Comparison of ENCODE assay signal across 1 cellular context in the genomic region with DNA sequence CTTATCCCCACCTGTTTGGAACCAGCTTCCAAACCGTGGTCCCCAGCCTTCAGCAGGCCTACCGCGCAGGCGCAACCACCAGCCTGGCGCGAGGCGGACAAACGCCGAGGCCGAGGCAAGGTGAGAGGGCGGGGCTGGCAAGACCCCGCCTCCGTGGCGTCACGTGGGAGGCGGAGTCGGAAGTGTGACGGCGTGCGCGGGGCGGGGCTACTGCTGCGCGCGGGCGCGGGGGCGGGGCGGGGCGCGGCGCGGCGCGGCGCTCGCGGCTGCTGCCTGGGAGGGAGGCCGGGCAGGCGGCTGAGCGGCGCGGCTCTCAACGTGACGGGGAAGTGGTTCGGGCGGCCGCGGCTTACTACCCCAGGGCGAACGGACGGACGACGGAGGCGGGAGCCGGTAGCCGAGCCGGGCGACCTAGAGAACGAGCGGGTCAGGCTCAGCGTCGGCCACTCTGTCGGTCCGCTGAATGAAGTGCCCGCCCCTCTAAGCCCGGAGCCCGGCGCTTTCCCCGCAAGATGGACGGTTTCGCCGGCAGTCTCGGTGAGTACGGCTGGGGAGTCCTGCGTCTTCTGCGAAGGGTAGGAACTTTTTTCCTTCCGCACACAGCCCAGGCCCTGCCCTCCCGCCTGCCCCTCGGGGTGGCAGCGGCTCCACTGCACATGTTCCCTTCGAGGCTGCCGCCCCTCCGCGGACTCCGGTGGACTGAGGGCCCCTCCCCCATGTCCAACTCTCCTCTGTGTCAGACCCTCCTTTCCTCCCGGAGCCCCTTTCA.
TF ChIP-seq lines count a peak whose summit lies in the region.

A gene with protein sequence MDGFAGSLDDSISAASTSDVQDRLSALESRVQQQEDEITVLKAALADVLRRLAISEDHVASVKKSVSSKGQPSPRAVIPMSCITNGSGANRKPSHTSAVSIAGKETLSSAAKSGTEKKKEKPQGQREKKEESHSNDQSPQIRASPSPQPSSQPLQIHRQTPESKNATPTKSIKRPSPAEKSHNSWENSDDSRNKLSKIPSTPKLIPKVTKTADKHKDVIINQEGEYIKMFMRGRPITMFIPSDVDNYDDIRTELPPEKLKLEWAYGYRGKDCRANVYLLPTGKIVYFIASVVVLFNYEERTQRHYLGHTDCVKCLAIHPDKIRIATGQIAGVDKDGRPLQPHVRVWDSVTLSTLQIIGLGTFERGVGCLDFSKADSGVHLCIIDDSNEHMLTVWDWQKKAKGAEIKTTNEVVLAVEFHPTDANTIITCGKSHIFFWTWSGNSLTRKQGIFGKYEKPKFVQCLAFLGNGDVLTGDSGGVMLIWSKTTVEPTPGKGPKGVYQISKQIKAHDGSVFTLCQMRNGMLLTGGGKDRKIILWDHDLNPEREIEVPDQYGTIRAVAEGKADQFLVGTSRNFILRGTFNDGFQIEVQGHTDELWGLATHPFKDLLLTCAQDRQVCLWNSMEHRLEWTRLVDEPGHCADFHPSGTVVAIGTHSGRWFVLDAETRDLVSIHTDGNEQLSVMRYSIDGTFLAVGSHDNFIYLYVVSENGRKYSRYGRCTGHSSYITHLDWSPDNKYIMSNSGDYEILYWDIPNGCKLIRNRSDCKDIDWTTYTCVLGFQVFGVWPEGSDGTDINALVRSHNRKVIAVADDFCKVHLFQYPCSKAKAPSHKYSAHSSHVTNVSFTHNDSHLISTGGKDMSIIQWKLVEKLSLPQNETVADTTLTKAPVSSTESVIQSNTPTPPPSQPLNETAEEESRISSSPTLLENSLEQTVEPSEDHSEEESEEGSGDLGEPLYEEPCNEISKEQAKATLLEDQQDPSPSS (plus strand): TSS at position 254 of the 769 bp plus-strand sequence. CDS start 259 bp downstream, at position 513.

TF ChIP-seq in HEK293, 187 proteins besides CTCF, POLR2A, EP300 and RAD21 (continued from another document and continues in another):
- TF ChIP-seq, protein P1, sequence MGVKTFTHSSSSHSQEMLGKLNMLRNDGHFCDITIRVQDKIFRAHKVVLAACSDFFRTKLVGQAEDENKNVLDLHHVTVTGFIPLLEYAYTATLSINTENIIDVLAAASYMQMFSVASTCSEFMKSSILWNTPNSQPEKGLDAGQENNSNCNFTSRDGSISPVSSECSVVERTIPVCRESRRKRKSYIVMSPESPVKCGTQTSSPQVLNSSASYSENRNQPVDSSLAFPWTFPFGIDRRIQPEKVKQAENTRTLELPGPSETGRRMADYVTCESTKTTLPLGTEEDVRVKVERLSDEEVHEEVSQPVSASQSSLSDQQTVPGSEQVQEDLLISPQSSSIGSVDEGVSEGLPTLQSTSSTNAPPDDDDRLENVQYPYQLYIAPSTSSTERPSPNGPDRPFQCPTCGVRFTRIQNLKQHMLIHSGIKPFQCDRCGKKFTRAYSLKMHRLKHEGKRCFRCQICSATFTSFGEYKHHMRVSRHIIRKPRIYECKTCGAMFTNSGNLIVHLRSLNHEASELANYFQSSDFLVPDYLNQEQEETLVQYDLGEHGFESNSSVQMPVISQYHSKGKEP (tag by site-specific recombination; IDR thresholded peaks at IDR 0.05), result no peak
- TF ChIP-seq, protein P2, sequence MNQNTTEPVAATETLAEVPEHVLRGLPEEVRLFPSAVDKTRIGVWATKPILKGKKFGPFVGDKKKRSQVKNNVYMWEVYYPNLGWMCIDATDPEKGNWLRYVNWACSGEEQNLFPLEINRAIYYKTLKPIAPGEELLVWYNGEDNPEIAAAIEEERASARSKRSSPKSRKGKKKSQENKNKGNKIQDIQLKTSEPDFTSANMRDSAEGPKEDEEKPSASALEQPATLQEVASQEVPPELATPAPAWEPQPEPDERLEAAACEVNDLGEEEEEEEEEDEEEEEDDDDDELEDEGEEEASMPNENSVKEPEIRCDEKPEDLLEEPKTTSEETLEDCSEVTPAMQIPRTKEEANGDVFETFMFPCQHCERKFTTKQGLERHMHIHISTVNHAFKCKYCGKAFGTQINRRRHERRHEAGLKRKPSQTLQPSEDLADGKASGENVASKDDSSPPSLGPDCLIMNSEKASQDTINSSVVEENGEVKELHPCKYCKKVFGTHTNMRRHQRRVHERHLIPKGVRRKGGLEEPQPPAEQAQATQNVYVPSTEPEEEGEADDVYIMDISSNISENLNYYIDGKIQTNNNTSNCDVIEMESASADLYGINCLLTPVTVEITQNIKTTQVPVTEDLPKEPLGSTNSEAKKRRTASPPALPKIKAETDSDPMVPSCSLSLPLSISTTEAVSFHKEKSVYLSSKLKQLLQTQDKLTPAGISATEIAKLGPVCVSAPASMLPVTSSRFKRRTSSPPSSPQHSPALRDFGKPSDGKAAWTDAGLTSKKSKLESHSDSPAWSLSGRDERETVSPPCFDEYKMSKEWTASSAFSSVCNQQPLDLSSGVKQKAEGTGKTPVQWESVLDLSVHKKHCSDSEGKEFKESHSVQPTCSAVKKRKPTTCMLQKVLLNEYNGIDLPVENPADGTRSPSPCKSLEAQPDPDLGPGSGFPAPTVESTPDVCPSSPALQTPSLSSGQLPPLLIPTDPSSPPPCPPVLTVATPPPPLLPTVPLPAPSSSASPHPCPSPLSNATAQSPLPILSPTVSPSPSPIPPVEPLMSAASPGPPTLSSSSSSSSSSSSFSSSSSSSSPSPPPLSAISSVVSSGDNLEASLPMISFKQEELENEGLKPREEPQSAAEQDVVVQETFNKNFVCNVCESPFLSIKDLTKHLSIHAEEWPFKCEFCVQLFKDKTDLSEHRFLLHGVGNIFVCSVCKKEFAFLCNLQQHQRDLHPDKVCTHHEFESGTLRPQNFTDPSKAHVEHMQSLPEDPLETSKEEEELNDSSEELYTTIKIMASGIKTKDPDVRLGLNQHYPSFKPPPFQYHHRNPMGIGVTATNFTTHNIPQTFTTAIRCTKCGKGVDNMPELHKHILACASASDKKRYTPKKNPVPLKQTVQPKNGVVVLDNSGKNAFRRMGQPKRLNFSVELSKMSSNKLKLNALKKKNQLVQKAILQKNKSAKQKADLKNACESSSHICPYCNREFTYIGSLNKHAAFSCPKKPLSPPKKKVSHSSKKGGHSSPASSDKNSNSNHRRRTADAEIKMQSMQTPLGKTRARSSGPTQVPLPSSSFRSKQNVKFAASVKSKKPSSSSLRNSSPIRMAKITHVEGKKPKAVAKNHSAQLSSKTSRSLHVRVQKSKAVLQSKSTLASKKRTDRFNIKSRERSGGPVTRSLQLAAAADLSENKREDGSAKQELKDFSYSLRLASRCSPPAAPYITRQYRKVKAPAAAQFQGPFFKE (tag by site-specific recombination; IDR thresholded peaks at IDR 0.05; ENCODE audit: borderline replicate concordance), result no peak
- TF ChIP-seq YY2 (tag by site-specific recombination; IDR thresholded peaks at IDR 0.05) (no peak), ZNF792 (tag by site-specific recombination; IDR thresholded peaks at IDR 0.05) (no peak), ZNF404 (tag by site-specific recombination; IDR thresholded peaks at IDR 0.05) (no peak), ZNF521 (tag by site-specific recombination; IDR thresholded peaks at IDR 0.05) (no peak), ZNF184 (tag by site-specific recombination; IDR thresholded peaks at IDR 0.05) (no peak), ZNF560 (tag by site-specific recombination; IDR thresholded peaks at IDR 0.05; ENCODE audit: borderline replicate concordance) (no peak), ZNF510 (tag by site-specific recombination; IDR thresholded peaks at IDR 0.05; ENCODE audit: insufficient replicate concordance) (no peak), SALL2 (tag by site-specific recombination; IDR thresholded peaks at IDR 0.05; ENCODE audit: borderline replicate concordance) (no peak), ZNF433 (tag by site-specific recombination; IDR thresholded peaks at IDR 0.05; ENCODE audit: low read depth) (no peak), ZNF76 (tag by site-specific recombination; IDR thresholded peaks at IDR 0.05; ENCODE audit: borderline replicate concordance, low read depth) (no peak), ZNF274 (IDR thresholded peaks at IDR 0.05; ENCODE audit: low read length) (no peak), ZNF274 (tag by site-specific recombination; IDR thresholded peaks at IDR 0.05; ENCODE audit: borderline replicate concordance) (no peak), KLF1 (tag by site-specific recombination; IDR thresholded peaks at IDR 0.05) (0 out of 2 replicates have a peak, but pooled peaks have one; percentile 47), ZNF354C (tag by site-specific recombination; IDR thresholded peaks at IDR 0.05; ENCODE audit: borderline replicate concordance, low read depth) (no peak), ZNF324 (tag by site-specific recombination; IDR thresholded peaks at IDR 0.05) (no peak), BCL11A (tag by site-specific recombination; IDR thresholded peaks at IDR 0.05; ENCODE audit: low read depth) (no peak), ZNF48 (tag by site-specific recombination; IDR thresholded peaks at IDR 0.05) (no peak), ZFP41 (tag by site-specific recombination; IDR thresholded peaks at IDR 0.05; ENCODE audit: borderline replicate concordance) (no peak), ZNF423 (tag by site-specific recombination; IDR thresholded peaks at IDR 0.05) (no peak), ZEB2 (tag by site-specific recombination; IDR thresholded peaks at IDR 0.05) (peak; percentile 90), ZBTB17 (tag by site-specific recombination; IDR thresholded peaks at IDR 0.05) (peak; percentile 54; the same call in 1 of the 2 replicates), KLF8 (tag by site-specific recombination; IDR thresholded peaks at IDR 0.05) (peak; percentile 54; the same call in 1 of the 2 replicates), MYNN (tag by site-specific recombination; IDR thresholded peaks at IDR 0.05; ENCODE audit: borderline replicate concordance) (no peak)
- TF ChIP-seq, protein P3, sequence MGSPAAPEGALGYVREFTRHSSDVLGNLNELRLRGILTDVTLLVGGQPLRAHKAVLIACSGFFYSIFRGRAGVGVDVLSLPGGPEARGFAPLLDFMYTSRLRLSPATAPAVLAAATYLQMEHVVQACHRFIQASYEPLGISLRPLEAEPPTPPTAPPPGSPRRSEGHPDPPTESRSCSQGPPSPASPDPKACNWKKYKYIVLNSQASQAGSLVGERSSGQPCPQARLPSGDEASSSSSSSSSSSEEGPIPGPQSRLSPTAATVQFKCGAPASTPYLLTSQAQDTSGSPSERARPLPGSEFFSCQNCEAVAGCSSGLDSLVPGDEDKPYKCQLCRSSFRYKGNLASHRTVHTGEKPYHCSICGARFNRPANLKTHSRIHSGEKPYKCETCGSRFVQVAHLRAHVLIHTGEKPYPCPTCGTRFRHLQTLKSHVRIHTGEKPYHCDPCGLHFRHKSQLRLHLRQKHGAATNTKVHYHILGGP (tag by site-specific recombination; IDR thresholded peaks at IDR 0.05), result no peak
- TF ChIP-seq, protein P4, sequence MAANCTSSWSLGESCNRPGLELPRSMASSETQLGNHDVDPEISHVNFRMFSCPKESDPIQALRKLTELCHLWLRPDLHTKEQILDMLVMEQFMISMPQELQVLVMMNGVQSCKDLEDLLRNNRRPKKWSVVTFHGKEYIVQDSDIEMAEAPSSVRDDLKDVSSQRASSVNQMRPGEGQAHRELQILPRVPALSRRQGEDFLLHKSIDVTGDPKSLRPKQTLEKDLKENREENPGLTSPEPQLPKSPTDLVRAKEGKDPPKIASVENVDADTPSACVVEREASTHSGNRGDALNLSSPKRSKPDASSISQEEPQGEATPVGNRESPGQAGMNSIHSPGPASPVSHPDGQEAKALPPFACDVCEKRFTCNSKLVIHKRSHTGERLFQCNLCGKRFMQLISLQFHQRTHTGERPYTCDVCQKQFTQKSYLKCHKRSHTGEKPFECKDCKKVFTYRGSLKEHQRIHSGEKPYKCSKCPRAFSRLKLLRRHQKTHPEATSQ (tag by site-specific recombination; IDR thresholded peaks at IDR 0.05), result 0 out of 2 replicates have a peak, but pooled peaks have one; percentile 42
- TF ChIP-seq, protein P5, sequence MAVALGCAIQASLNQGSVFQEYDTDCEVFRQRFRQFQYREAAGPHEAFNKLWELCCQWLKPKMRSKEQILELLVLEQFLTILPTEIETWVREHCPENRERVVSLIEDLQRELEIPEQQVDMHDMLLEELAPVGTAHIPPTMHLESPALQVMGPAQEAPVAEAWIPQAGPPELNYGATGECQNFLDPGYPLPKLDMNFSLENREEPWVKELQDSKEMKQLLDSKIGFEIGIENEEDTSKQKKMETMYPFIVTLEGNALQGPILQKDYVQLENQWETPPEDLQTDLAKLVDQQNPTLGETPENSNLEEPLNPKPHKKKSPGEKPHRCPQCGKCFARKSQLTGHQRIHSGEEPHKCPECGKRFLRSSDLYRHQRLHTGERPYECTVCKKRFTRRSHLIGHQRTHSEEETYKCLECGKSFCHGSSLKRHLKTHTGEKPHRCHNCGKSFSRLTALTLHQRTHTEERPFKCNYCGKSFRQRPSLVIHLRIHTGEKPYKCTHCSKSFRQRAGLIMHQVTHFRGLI (tag by site-specific recombination; IDR thresholded peaks at IDR 0.05), result no peak
- TF ChIP-seq, protein P6, sequence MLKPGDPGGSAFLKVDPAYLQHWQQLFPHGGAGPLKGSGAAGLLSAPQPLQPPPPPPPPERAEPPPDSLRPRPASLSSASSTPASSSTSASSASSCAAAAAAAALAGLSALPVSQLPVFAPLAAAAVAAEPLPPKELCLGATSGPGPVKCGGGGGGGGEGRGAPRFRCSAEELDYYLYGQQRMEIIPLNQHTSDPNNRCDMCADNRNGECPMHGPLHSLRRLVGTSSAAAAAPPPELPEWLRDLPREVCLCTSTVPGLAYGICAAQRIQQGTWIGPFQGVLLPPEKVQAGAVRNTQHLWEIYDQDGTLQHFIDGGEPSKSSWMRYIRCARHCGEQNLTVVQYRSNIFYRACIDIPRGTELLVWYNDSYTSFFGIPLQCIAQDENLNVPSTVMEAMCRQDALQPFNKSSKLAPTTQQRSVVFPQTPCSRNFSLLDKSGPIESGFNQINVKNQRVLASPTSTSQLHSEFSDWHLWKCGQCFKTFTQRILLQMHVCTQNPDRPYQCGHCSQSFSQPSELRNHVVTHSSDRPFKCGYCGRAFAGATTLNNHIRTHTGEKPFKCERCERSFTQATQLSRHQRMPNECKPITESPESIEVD (tag by site-specific recombination; IDR thresholded peaks at IDR 0.05), result no peak
- TF ChIP-seq, protein P7, sequence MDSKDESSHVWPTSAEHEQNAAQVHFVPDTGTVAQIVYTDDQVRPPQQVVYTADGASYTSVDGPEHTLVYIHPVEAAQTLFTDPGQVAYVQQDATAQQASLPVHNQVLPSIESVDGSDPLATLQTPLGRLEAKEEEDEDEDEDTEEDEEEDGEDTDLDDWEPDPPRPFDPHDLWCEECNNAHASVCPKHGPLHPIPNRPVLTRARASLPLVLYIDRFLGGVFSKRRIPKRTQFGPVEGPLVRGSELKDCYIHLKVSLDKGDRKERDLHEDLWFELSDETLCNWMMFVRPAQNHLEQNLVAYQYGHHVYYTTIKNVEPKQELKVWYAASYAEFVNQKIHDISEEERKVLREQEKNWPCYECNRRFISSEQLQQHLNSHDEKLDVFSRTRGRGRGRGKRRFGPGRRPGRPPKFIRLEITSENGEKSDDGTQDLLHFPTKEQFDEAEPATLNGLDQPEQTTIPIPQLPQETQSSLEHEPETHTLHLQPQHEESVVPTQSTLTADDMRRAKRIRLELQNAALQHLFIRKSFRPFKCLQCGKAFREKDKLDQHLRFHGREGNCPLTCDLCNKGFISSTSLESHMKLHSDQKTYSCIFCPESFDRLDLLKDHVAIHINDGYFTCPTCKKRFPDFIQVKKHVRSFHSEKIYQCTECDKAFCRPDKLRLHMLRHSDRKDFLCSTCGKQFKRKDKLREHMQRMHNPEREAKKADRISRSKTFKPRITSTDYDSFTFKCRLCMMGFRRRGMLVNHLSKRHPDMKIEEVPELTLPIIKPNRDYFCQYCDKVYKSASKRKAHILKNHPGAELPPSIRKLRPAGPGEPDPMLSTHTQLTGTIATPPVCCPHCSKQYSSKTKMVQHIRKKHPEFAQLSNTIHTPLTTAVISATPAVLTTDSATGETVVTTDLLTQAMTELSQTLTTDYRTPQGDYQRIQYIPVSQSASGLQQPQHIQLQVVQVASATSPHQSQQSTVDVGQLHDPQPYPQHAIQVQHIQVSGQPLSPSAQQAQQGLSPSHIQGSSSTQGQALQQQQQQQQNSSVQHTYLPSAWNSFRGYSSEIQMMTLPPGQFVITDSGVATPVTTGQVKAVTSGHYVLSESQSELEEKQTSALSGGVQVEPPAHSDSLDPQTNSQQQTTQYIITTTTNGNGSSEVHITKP (tag by site-specific recombination; IDR thresholded peaks at IDR 0.05), result peak; percentile 87; the same call in 1 of the 2 replicates
